Comparison of ENCODE assay signal across 25 cellular contexts in genomic region chr1:97088386-97088785, GRCh38.
"Had no signal": no experiment of that assay in that cellular context is flagged by ENCODE, and none has a peak within 500 bp of the region (broad histone marks: within the 10 kb centered on the region; RNA-seq: fewer than 3 reads in every experiment).

No MANE protein-coding gene starts in this region.

- H3K9me3 ChIP-seq: SJCRH30, SK-N-SH had no signal

- H3K4me3 ChIP-seq: SJCRH30 had no signal

- H3K27ac ChIP-seq: brain microvascular endothelial cell, KMS-11, RWPE1, SJCRH30, WERI-Rb-1 had no signal

- H3K36me3 Mint-ChIP-seq: activated naive CD4-positive, alpha-beta T cell treated with anti-CD3 and anti-CD28 coated beads, Interleukin-2, amount 10 ng/mL, durations not matched to agents 7 days and 5 days had no signal

- H3K27me3 ChIP-seq: brain microvascular endothelial cell, SJCRH30 had no signal

- H3K27me3 Mint-ChIP-seq: activated CD4-positive, alpha-beta T cell treated with anti-CD3 and anti-CD28 coated beads for 36 hours; activated CD8-positive, alpha-beta T cell treated with anti-CD3 and anti-CD28 coated beads for 36 hours; activated naive CD4-positive, alpha-beta T cell treated with anti-CD3 and anti-CD28 coated beads, Interleukin-2, amount 10 ng/mL, durations not matched to agents 7 days and 5 days; activated naive CD8-positive, alpha-beta T cell treated with anti-CD3 and anti-CD28 coated beads for 36 hours had no signal

- H3K9me3 Mint-ChIP-seq: activated CD8-positive, alpha-beta T cell treated with anti-CD3 and anti-CD28 coated beads for 36 hours; activated naive CD4-positive, alpha-beta T cell treated with anti-CD3 and anti-CD28 coated beads, Interleukin-2, amount 10 ng/mL, durations not matched to agents 7 days and 5 days; activated naive CD8-positive, alpha-beta T cell treated with anti-CD3 and anti-CD28 coated beads for 36 hours; activated T-helper 2 cell treated with anti-CD3 and anti-CD28 coated beads, Interferon-gamma antibody, Interleukin-2, Interleukin-4, amounts not matched to agents 10 μg/mL and 5 μg/mL and 100 μg/mL, durations not matched to agents 14 hours and 24 hours and 36 hours had no signal

- H3K36me3 ChIP-seq: brain microvascular endothelial cell, SJCRH30, WERI-Rb-1 had no signal

- H3K4me1 ChIP-seq: SJCRH30 had no signal

- H3K4me3 Mint-ChIP-seq: activated CD4-positive, alpha-beta T cell treated with anti-CD3 and anti-CD28 coated beads for 36 hours; activated CD8-positive, alpha-beta T cell treated with anti-CD3 and anti-CD28 coated beads for 36 hours; activated naive CD4-positive, alpha-beta T cell treated with anti-CD3 and anti-CD28 coated beads, Interleukin-2, amount 10 ng/mL, durations not matched to agents 7 days and 5 days; activated naive CD8-positive, alpha-beta T cell treated with anti-CD3 and anti-CD28 coated beads for 36 hours; activated T-cell treated with anti-CD3 and anti-CD28 coated beads, Interleukin-2, amount 50 U/mL, for 72 hours had no signal

- ATAC-seq: activated CD4-positive, alpha-beta T cell treated with anti-CD3 and anti-CD28 coated beads for 36 hours; activated CD8-positive, alpha-beta T cell treated with anti-CD3 and anti-CD28 coated beads for 36 hours; activated T-cell treated with anti-CD3 and anti-CD28 coated beads, Interleukin-2, amount 50 U/mL, for 72 hours; Panc1 had no signal

- H3K27ac Mint-ChIP-seq: activated CD4-positive, alpha-beta T cell treated with anti-CD3 and anti-CD28 coated beads for 36 hours; activated CD8-positive, alpha-beta T cell treated with anti-CD3 and anti-CD28 coated beads for 36 hours; activated naive CD4-positive, alpha-beta T cell treated with anti-CD3 and anti-CD28 coated beads, Interleukin-2, amount 10 ng/mL, durations not matched to agents 7 days and 5 days; activated naive CD8-positive, alpha-beta T cell treated with anti-CD3 and anti-CD28 coated beads for 36 hours; activated T-cell treated with anti-CD3 and anti-CD28 coated beads, Interleukin-2, amount 50 U/mL, for 72 hours; activated T-helper 2 cell treated with anti-CD3 and anti-CD28 coated beads, Interferon-gamma antibody, Interleukin-2, Interleukin-4, amounts not matched to agents 10 μg/mL and 5 μg/mL and 100 μg/mL, durations not matched to agents 14 hours and 24 hours and 36 hours had no signal

- H3K4me1 Mint-ChIP-seq: activated CD4-positive, alpha-beta T cell treated with anti-CD3 and anti-CD28 coated beads for 36 hours; activated naive CD4-positive, alpha-beta T cell treated with anti-CD3 and anti-CD28 coated beads, Interleukin-2, amount 10 ng/mL, durations not matched to agents 7 days and 5 days; activated naive CD8-positive, alpha-beta T cell treated with anti-CD3 and anti-CD28 coated beads for 36 hours had no signal

- DNase-seq: activated CD4-positive, alpha-beta T cell treated with anti-CD3 and anti-CD28 coated beads for 36 hours; activated CD4-positive, alpha-beta T cell treated with anti-CD3 and anti-CD28 coated beads, Interleukin-2, amount 50 U/mL, for 1 hour; activated CD8-positive, alpha-beta memory T cell treated with anti-CD3 and anti-CD28 coated beads, Interleukin-2, amount 50 U/mL, for 4 hours; activated CD8-positive, alpha-beta T cell treated with anti-CD3 and anti-CD28 coated beads for 36 hours; activated gamma-delta T cell treated with Interleukin-2 at 50 U/mL for 16 hours; activated naive CD4-positive, alpha-beta T cell treated with anti-CD3 and anti-CD28 coated beads, Interleukin-2, amount 10 ng/mL, durations not matched to agents 7 days and 5 days; activated naive CD8-positive, alpha-beta T cell treated with anti-CD3 and anti-CD28 coated beads for 36 hours; activated T-cell treated with anti-CD3 and anti-CD28 coated beads, Interleukin-2, amount 50 U/mL, for 72 hours; brain microvascular endothelial cell; NCI-H146; NCI-H187 treated with DMSO at 0.1 percent for 48 hours; NCI-H2081 treated with DMSO at 0.1 percent for 48 hours; NCI-H2171; NCI-H226; NCI-H526; NCI-H774; Right ventricle myocardium superior; SJCRH30; SK-N-SH; T-helper 1 cell; WERI-Rb-1 had no signal

- H3K9ac ChIP-seq: KMS-11, SK-N-SH had no signal
